8 cellular contexts compared by ENCODE assay signal in genomic region chr19:52748336-52748950, GRCh38. TPM values are rescaled to one million over a fixed set of nuclear protein-coding genes. Genes with fewer than 3 reads are reported as not detected.
DNase-seq lines count a peak whose midpoint lies in the region; ATAC-seq and TF ChIP-seq lines count a peak whose summit lies in the region.

No MANE protein-coding gene starts in this region.

- H3K4me1 ChIP-seq in sigmoid colon: peaks cover 0 to 5% (median 1%) of the 10 kb centered on the region in 4 donors

- no peak for ATAC-seq in HG03135 (IDR thresholded peaks at IDR 0.05; ENCODE audit: unreplicated experiment)
- ATAC-seq in GM18867 (IDR thresholded peaks at IDR 0.05; ENCODE audit: unreplicated experiment): no peak

- TF ChIP-seq EP300 in sigmoid colon (IDR thresholded peaks at IDR 0.05): no peak

- WGBS in sigmoid colon, 2 donors: 39 to 43% methylated on average over 8 of the region's 8 CpGs

- no peak for TF ChIP-seq POLR2A in sigmoid colon (IDR thresholded peaks at IDR 0.05)

- TF ChIP-seq CTCF in glutamatergic neuron (IDR thresholded peaks at IDR 0.05; ENCODE audit: partially characterized antibody, unreplicated experiment): peak; percentile 23
- TF ChIP-seq CTCF in sigmoid colon (IDR thresholded peaks at IDR 0.05): peak in 3 of 4 experiments; percentile 39 to 41 (median 41)

- H3K4me1 Mint-ChIP-seq in glutamatergic neuron (ENCODE audit: low read depth, unreplicated experiment): no peaks in the 10 kb centered on the region

- peak; percentile 8 for DNase-seq in NCI-H2227 (lab: John Stamatoyannopoulos, UW; ENCODE audit: unreplicated experiment)
- DNase-seq in NCI-H2227 treated with DMSO at 0.1 percent for 48 hours (lab: John Stamatoyannopoulos, UW): no peak
- DNase-seq in RKO (ENCODE audit: low spot score): peak; percentile 77
- DNase-seq in glutamatergic neuron: no peak
- DNase-seq in sigmoid colon: no peak
- DNase-seq in activated CD8-positive, alpha-beta memory T cell treated with anti-CD3 and anti-CD28 coated beads, Interleukin-2, amount 50 U/mL, for 48 hours: no peak

- no peaks in the 10 kb centered on the region for H3K9me3 ChIP-seq in sigmoid colon

- no peak overlapping the region for H3K27ac ChIP-seq in sigmoid colon

- H3K4me3 ChIP-seq in sigmoid colon: no peak overlapping the region

- H3K9me3 Mint-ChIP-seq in glutamatergic neuron (ENCODE audit: unreplicated experiment): no peaks in the 10 kb centered on the region

- no peaks in the 10 kb centered on the region for H3K36me3 Mint-ChIP-seq in glutamatergic neuron (ENCODE audit: unreplicated experiment)

- no peaks in the 10 kb centered on the region for H3K36me3 ChIP-seq in sigmoid colon

- peaks cover 2% of the 10 kb centered on the region for H3K27me3 Mint-ChIP-seq in glutamatergic neuron (ENCODE audit: unreplicated experiment)

- intact Hi-C loops in sigmoid colon (cut with DNase I): loop anchor here (5.0 kb wide), 1 partner anchor 501 kb away; no protein-coding TSS in a partner anchor

- no peaks in the 10 kb centered on the region for H3K27me3 ChIP-seq in sigmoid colon

- H3K27ac Mint-ChIP-seq in glutamatergic neuron (ENCODE audit: unreplicated experiment): no peak overlapping the region

- H3K4me3 Mint-ChIP-seq in glutamatergic neuron (ENCODE audit: unreplicated experiment): no peak overlapping the region

RNA-seq across cellular contexts. Expression of gene ZNF611, which starts 13.6 kb away (rescaled TPM):
- 36.2 TPM for total RNA-seq in glutamatergic neuron (ENCODE audit: unreplicated experiment)
- total RNA-seq in sigmoid colon: 10 to 100 TPM in 2 of 4 donors, 1 to 10 TPM in 2; 5.4 to 10.8 (median 8.8) TPM
- polyA plus RNA-seq in sigmoid colon: 1 to 10 TPM; 2.3 to 7.0 (median 3.0) TPM

RNA-seq across cellular contexts. Expression of gene ZNF600, which starts 38.1 kb away (rescaled TPM):
- total RNA-seq in glutamatergic neuron (ENCODE audit: unreplicated experiment) (13.2 TPM), sigmoid colon (1 to 10 TPM; 6.8 to 9.4 (median 8.2) TPM)
- 1 to 10 TPM; 1.8 to 6.5 (median 3.9) TPM for polyA plus RNA-seq in sigmoid colon

Comparison
In these comparisons a context has a peak if more than half of its experiments do, and no peak if none do; other contexts are left out.
1. DNase-seq: peak in NCI-H2227 (single experiment) and RKO (single experiment); none in NCI-H2227 treated with DMSO at 0.1 percent for 48 hours (single experiment), glutamatergic neuron (single experiment), sigmoid colon (single experiment) and activated CD8-positive, alpha-beta memory T cell treated with anti-CD3 and anti-CD28 coated beads, Interleukin-2, amount 50 U/mL, for 48 hours (single experiment).